ENCODE assay signal across 15 cellular contexts in genomic region chr5:37667846-37668245, GRCh38.
DNase-seq lines count a peak whose midpoint lies in the region; ATAC-seq and TF ChIP-seq lines count a peak whose summit lies in the region.
"Had no signal": no experiment of that assay in that cellular context is flagged by ENCODE, and none has a peak within 500 bp of the region (broad histone marks: within the 10 kb centered on the region; RNA-seq: fewer than 3 reads in every experiment).

No MANE protein-coding gene starts in this region.

- no peak for TF ChIP-seq POLR2A in breast epithelium (IDR thresholded peaks at IDR 0.05)

- intact Hi-C loops in MCF 10A (cut with micrococcal nuclease), result loop anchor here (2.0 to 5.0 kb wide), 3 partner anchors 71 to 979 kb away; no protein-coding TSS in a partner anchor
- intact Hi-C loops in breast epithelium (cut with DNase I; ENCODE audit: low total_unique reads), result no loop called here

- BruUV-seq in MCF 10A (replicated peaks; lab: Mats Ljungman, UMichigan), result no TSS peak

- no peak overlapping the region for H3K4me3 Mint-ChIP-seq in MCF 10A (ENCODE audit: unreplicated experiment)
- H3K4me3 Mint-ChIP-seq in GM23338, result no peak overlapping the region
- no peak overlapping the region for H3K4me3 Mint-ChIP-seq in neural progenitor cell
- H3K4me3 Mint-ChIP-seq: activated CD4-positive, alpha-beta T cell treated with anti-CD3 and anti-CD28 coated beads for 36 hours; natural killer cell had no signal

- no peak for ATAC-seq in GM23338
- no peak for ATAC-seq in GM21528 (IDR thresholded peaks at IDR 0.05; ENCODE audit: low FRiP score, unreplicated experiment)
- no peak for ATAC-seq in HG02759 (IDR thresholded peaks at IDR 0.05; ENCODE audit: unreplicated experiment)
- ATAC-seq: activated CD4-positive, alpha-beta T cell treated with anti-CD3 and anti-CD28 coated beads for 36 hours; natural killer cell had no signal

- no peaks in the 10 kb centered on the region for H4K20me1 ChIP-seq in GM23338 (replicated peaks; ENCODE audit: insufficient read depth)
- H4K20me1 ChIP-seq in neural progenitor cell (ENCODE audit: low read depth), result no peaks in the 10 kb centered on the region

- TF ChIP-seq CTCF in MCF 10A (IDR thresholded peaks at IDR 0.05; ENCODE audit: unreplicated experiment), result no peak
- no peak for TF ChIP-seq CTCF in breast epithelium (IDR thresholded peaks at IDR 0.05)
- TF ChIP-seq CTCF in brain microvascular endothelial cell (IDR thresholded peaks at IDR 0.05; ENCODE audit: low read depth, low read length, missing control alignments), result no peak
- TF ChIP-seq CTCF in GM23338 (conservative IDR thresholded peaks at IDR 0.05; ENCODE audit: low read depth in 2 of 2), result no peak
- no peak for TF ChIP-seq CTCF in neural progenitor cell (IDR thresholded peaks at IDR 0.05)

- no peaks in the 10 kb centered on the region for H3K79me2 ChIP-seq in GM23338 (replicated peaks; ENCODE audit: insufficient read depth)
- H3K79me2 ChIP-seq in neural progenitor cell (ENCODE audit: low read depth), result no peaks in the 10 kb centered on the region

- H3K4me2 ChIP-seq in GM23338 (no peak overlapping the region), neural progenitor cell (no peak overlapping the region)

- H3K27me3 ChIP-seq in breast epithelium, result no peaks in the 10 kb centered on the region
- H3K27me3 ChIP-seq in brain microvascular endothelial cell (replicated peaks), result no peaks in the 10 kb centered on the region
- H3K27me3 ChIP-seq in muscle layer of colon (ENCODE audit: control insufficient read depth in 1 of 2, insufficient read depth in 2 of 2, low read length in 2 of 2), result no peaks in the 10 kb centered on the region
- no peaks in the 10 kb centered on the region for H3K27me3 ChIP-seq in GM23338 (ENCODE audit: insufficient read depth)
- no peaks in the 10 kb centered on the region for H3K27me3 ChIP-seq in neural progenitor cell
- H3K27me3 ChIP-seq: stomach had no signal

- no peaks in the 10 kb centered on the region for H3F3A ChIP-seq in GM23338 (replicated peaks; ENCODE audit: low read depth)
- H3F3A ChIP-seq in neural progenitor cell (ENCODE audit: low read depth), result no peaks in the 10 kb centered on the region

- peak overlapping the region; percentile 78 for H3K27ac Mint-ChIP-seq in MCF 10A (ENCODE audit: low read depth, unreplicated experiment)
- H3K27ac Mint-ChIP-seq in GM23338, result no peak overlapping the region
- no peak overlapping the region for H3K27ac Mint-ChIP-seq in neural progenitor cell
- H3K27ac Mint-ChIP-seq: activated CD4-positive, alpha-beta T cell treated with anti-CD3 and anti-CD28 coated beads for 36 hours; natural killer cell had no signal

- H3K36me3 Mint-ChIP-seq in MCF 10A (ENCODE audit: insufficient read depth, unreplicated experiment) (no peaks in the 10 kb centered on the region), GM23338 (ENCODE audit: low read depth) (no peaks in the 10 kb centered on the region), neural progenitor cell (no peaks in the 10 kb centered on the region)
- H3K36me3 Mint-ChIP-seq: natural killer cell had no signal

- H3K36me3 ChIP-seq in breast epithelium, result no peaks in the 10 kb centered on the region
- H3K36me3 ChIP-seq in brain microvascular endothelial cell (replicated peaks), result no peaks in the 10 kb centered on the region
- H3K36me3 ChIP-seq in muscle layer of colon (ENCODE audit: insufficient read depth, low read length), result no peaks in the 10 kb centered on the region
- H3K36me3 ChIP-seq in GM23338 (ENCODE audit: insufficient read depth), result no peaks in the 10 kb centered on the region
- no peaks in the 10 kb centered on the region for H3K36me3 ChIP-seq in neural progenitor cell
- H3K36me3 ChIP-seq: stomach had no signal

- H3K27me3 Mint-ChIP-seq in MCF 10A (ENCODE audit: insufficient read depth, unreplicated experiment) (no peaks in the 10 kb centered on the region), GM23338 (ENCODE audit: insufficient read depth, low read depth, poor library complexity) (peaks cover 3% of the 10 kb centered on the region), neural progenitor cell (ENCODE audit: insufficient read depth, low read depth) (no peaks in the 10 kb centered on the region)
- H3K27me3 Mint-ChIP-seq: activated CD4-positive, alpha-beta T cell treated with anti-CD3 and anti-CD28 coated beads for 36 hours had no signal

- CTCF ChIA-PET in MCF 10A (lab: Yijun Ruan, JAX), result interaction anchor here (0.6 to 1.3 kb wide), 2 partner anchors 12 to 145 kb away, joined by 3 to 5 read pairs; no protein-coding TSS in a partner anchor

- in situ Hi-C loops in brain microvascular endothelial cell (cut with HindIII; ENCODE audit: low pct_ligation_motif_present, low sequenced_read_pairs), result no loop called here

- H3K9me3 ChIP-seq in breast epithelium (no peaks in the 10 kb centered on the region), muscle layer of colon (ENCODE audit: low read length) (no peaks in the 10 kb centered on the region), neural progenitor cell (ENCODE audit: low read depth) (no peaks in the 10 kb centered on the region)
- H3K9me3 ChIP-seq: stomach had no signal

- POLR2A ChIA-PET in MCF 10A (lab: Yijun Ruan, JAX), result interaction anchor here (1.0 kb wide), 1 partner anchor 71 kb away, joined by 4 read pairs; no protein-coding TSS in a partner anchor

- H3K9ac ChIP-seq in muscle layer of colon (ENCODE audit: low read length) (no peak overlapping the region), neural progenitor cell (no peak overlapping the region)

- H3K9me2 ChIP-seq in GM23338 (ENCODE audit: insufficient read depth), result no peaks in the 10 kb centered on the region

- H2AFZ ChIP-seq in GM23338 (no peak overlapping the region), neural progenitor cell (replicated peaks) (no peak overlapping the region)

- no peak overlapping the region for H3K4me3 ChIP-seq in breast epithelium
- no peak overlapping the region for H3K4me3 ChIP-seq in brain microvascular endothelial cell (ENCODE audit: low read depth, low read length)
- no peak overlapping the region for H3K4me3 ChIP-seq in muscle layer of colon (ENCODE audit: low read depth in 1 of 2, low read length in 2 of 2)
- H3K4me3 ChIP-seq in GM23338, result no peak overlapping the region
- H3K4me3 ChIP-seq in neural progenitor cell, result no peak overlapping the region
- H3K4me3 ChIP-seq: stomach had no signal

- H3K4me1 Mint-ChIP-seq in MCF 10A (ENCODE audit: insufficient read depth, unreplicated experiment) (peaks cover 13% of the 10 kb centered on the region), GM23338 (peaks cover 15% of the 10 kb centered on the region), neural progenitor cell (peaks cover 2% of the 10 kb centered on the region)

- H3K27ac ChIP-seq in breast epithelium (peak overlapping the region in 1 of 2 donors; percentile 6), brain microvascular endothelial cell (peak overlapping the region; percentile 23), muscle layer of colon (ENCODE audit: low read depth, low read length) (peak overlapping the region; percentile 63), GM23338 (ENCODE audit: low read depth) (no peak overlapping the region), neural progenitor cell (no peak overlapping the region)
- H3K27ac ChIP-seq: C4-2B had no signal

- peaks cover 7% of the 10 kb centered on the region for H3K9me3 Mint-ChIP-seq in MCF 10A (ENCODE audit: unreplicated experiment)
- H3K9me3 Mint-ChIP-seq in GM23338, result no peaks in the 10 kb centered on the region
- no peaks in the 10 kb centered on the region for H3K9me3 Mint-ChIP-seq in neural progenitor cell

- H3K4me1 ChIP-seq in breast epithelium (no peaks in the 10 kb centered on the region), muscle layer of colon (ENCODE audit: insufficient read depth, low read length) (peaks cover 50% of the 10 kb centered on the region), GM23338 (ENCODE audit: insufficient read depth) (no peaks in the 10 kb centered on the region; the same call in 1 of the 2 replicates), neural progenitor cell (peaks cover 6% of the 10 kb centered on the region)

- DNase-seq in MCF 10A (ENCODE audit: unreplicated experiment) (no peak), breast epithelium (ENCODE audit: low spot score in 2 of 2) (no peak), brain microvascular endothelial cell (no peak), GM23338 (ENCODE audit: low spot score) (no peak), neural progenitor cell (ENCODE audit: low spot score) (no peak)
- DNase-seq: activated CD4-positive, alpha-beta T cell treated with anti-CD3 and anti-CD28 coated beads for 36 hours; natural killer cell; NCI-H1694 treated with DMSO at 0.1 percent for 48 hours; RPMI8226; stimulated activated CD4-positive, alpha-beta T cell treated with anti-CD3 and anti-CD28 coated beads, Interleukin-4, amount 100 ng/mL, for 1 hour had no signal

TF ChIP-seq in GM23338, 12 proteins besides CTCF, POLR2A, EP300 and RAD21 (continues in another document):
- TF ChIP-seq NANOG (IDR thresholded peaks at IDR 0.05; ENCODE audit: borderline replicate concordance) (no peak), POLR2AphosphoS5 (IDR thresholded peaks at IDR 0.05; ENCODE audit: low read depth) (no peak), CREB1 (CRISPR knock-in tag; IDR thresholded peaks at IDR 0.05; ENCODE audit: low read depth) (no peak)

Comparison
In these comparisons a context has a peak if more than half of its experiments do, and no peak if none do; other contexts are left out.
1. H3K27ac ChIP-seq: peak in brain microvascular endothelial cell (single experiment) and muscle layer of colon (single experiment); none in GM23338 (single experiment) and neural progenitor cell (single experiment).